Comparison of ENCODE assay signal across 24 cellular contexts in genomic region chr13:85557651-85558050, GRCh38.
"Had no signal": no experiment of that assay in that cellular context is flagged by ENCODE, and none has a peak within 500 bp of the region (broad histone marks: within the 10 kb centered on the region; RNA-seq: fewer than 3 reads in every experiment).

No MANE protein-coding gene starts in this region.

- H3K27me3 ChIP-seq: brain microvascular endothelial cell, pancreas, stomach, thyroid gland, upper lobe of left lung had no signal

- H3K4me1 Mint-ChIP-seq: activated CD4-positive, alpha-beta T cell treated with anti-CD3 and anti-CD28 coated beads, Interleukin-2, amount 10 ng/mL, durations not matched to agents 24 days and 14 days; activated naive CD4-positive, alpha-beta T cell treated with anti-CD3 and anti-CD28 coated beads, Interleukin-2, amount 10 ng/mL, durations not matched to agents 7 days and 5 days; naive B cell; stimulated activated naive B cell treated with anti-CD40 and anti-IgM and Interleukin-4, amounts not matched to agents 10 μg/mL and 1 μg/mL and 100 μg/mL, for 72 hours had no signal

- H3K4me3 ChIP-seq: left ventricle myocardium inferior, pancreas, prostate gland, stomach, thyroid gland, upper lobe of left lung had no signal

- DNase-seq: activated CD4-positive, alpha-beta memory T cell treated with anti-CD3 and anti-CD28 coated beads for 36 hours; activated CD4-positive, alpha-beta T cell treated with anti-CD3 and anti-CD28 coated beads, Interleukin-2, amount 10 ng/mL, durations not matched to agents 24 days and 14 days; activated CD4-positive, CD25-positive, alpha-beta regulatory T cell treated with anti-CD3 and anti-CD28 coated beads, Interleukin-2, amount 50 U/mL, for 72 hours; activated CD8-positive, alpha-beta memory T cell treated with anti-CD3 and anti-CD28 coated beads, Interleukin-2, amount 50 U/mL, for 4 hours; activated effector memory CD4-positive, alpha-beta T cell treated with anti-CD3 and anti-CD28 coated beads, Interleukin-2, amount 50 U/mL, for 16 hours; activated naive CD4-positive, alpha-beta T cell treated with anti-CD3 and anti-CD28 coated beads, Interleukin-2, amount 10 ng/mL, durations not matched to agents 7 days and 5 days; activated T-cell treated with anti-CD3 and anti-CD28 coated beads, Interleukin-2, amount 50 U/mL, for 1 hour; amniotic stem cell; brain microvascular endothelial cell; cortex of kidney; effector memory CD8-positive, alpha-beta T cell; left ventricle myocardium inferior; naive B cell; nucleus accumbens; pancreas; retina; stimulated activated CD4-positive, alpha-beta T cell treated with anti-CD3 and anti-CD28 coated beads, Interleukin-15, amount 100 ng/mL, for 24 hours; stimulated activated CD4-positive, alpha-beta T cell treated with anti-CD3 and anti-CD28 coated beads, Interleukin-2, amount 100 ng/mL, for 24 hours; stimulated activated naive B cell treated with anti-CD40 and anti-IgM and Interleukin-4, amounts not matched to agents 10 μg/mL and 1 μg/mL and 100 μg/mL, for 72 hours; stomach; thyroid gland; upper lobe of left lung had no signal

- H3K27me3 Mint-ChIP-seq: activated CD4-positive, alpha-beta memory T cell treated with anti-CD3 and anti-CD28 coated beads for 36 hours; activated CD4-positive, alpha-beta T cell treated with anti-CD3 and anti-CD28 coated beads, Interleukin-2, amount 10 ng/mL, durations not matched to agents 24 days and 14 days; activated naive CD4-positive, alpha-beta T cell treated with anti-CD3 and anti-CD28 coated beads, Interleukin-2, amount 10 ng/mL, durations not matched to agents 7 days and 5 days; effector memory CD8-positive, alpha-beta T cell; naive B cell; stimulated activated naive B cell treated with anti-CD40 and anti-IgM and Interleukin-4, amounts not matched to agents 10 μg/mL and 1 μg/mL and 100 μg/mL, for 72 hours had no signal

- H3K4me1 ChIP-seq: left ventricle myocardium inferior, pancreas, prostate gland, stomach, thyroid gland, upper lobe of left lung had no signal

- H3K4me3 Mint-ChIP-seq: activated CD4-positive, alpha-beta memory T cell treated with anti-CD3 and anti-CD28 coated beads for 36 hours; activated CD4-positive, alpha-beta T cell treated with anti-CD3 and anti-CD28 coated beads, Interleukin-2, amount 10 ng/mL, durations not matched to agents 24 days and 14 days; activated naive CD4-positive, alpha-beta T cell treated with anti-CD3 and anti-CD28 coated beads, Interleukin-2, amount 10 ng/mL, durations not matched to agents 7 days and 5 days; activated T-helper 1 cell treated with anti-CD3 and anti-CD28 coated beads, Interleukin-12 subunit alpha, Interleukin-12 subunit beta, Interleukin-2, Interleukin-4 antibody, amounts not matched to agents 30 ng/mL and 10 ng/mL and 1 ng/mL, durations not matched to agents 14 hours and 24 hours and 36 hours; effector memory CD8-positive, alpha-beta T cell; naive B cell; stimulated activated naive B cell treated with anti-CD40 and anti-IgM and Interleukin-4, amounts not matched to agents 10 μg/mL and 1 μg/mL and 100 μg/mL, for 72 hours had no signal

- H3K27ac ChIP-seq: brain microvascular endothelial cell, left ventricle myocardium inferior, pancreas, prostate gland, stomach, thyroid gland, upper lobe of left lung had no signal

- H3K36me3 Mint-ChIP-seq: activated CD4-positive, alpha-beta memory T cell treated with anti-CD3 and anti-CD28 coated beads for 36 hours; activated naive CD4-positive, alpha-beta T cell treated with anti-CD3 and anti-CD28 coated beads, Interleukin-2, amount 10 ng/mL, durations not matched to agents 7 days and 5 days; naive B cell; stimulated activated naive B cell treated with anti-CD40 and anti-IgM and Interleukin-4, amounts not matched to agents 10 μg/mL and 1 μg/mL and 100 μg/mL, for 72 hours had no signal

- H3K27ac Mint-ChIP-seq: activated CD4-positive, alpha-beta memory T cell treated with anti-CD3 and anti-CD28 coated beads for 36 hours; activated CD4-positive, alpha-beta T cell treated with anti-CD3 and anti-CD28 coated beads, Interleukin-2, amount 10 ng/mL, durations not matched to agents 24 days and 14 days; activated naive CD4-positive, alpha-beta T cell treated with anti-CD3 and anti-CD28 coated beads, Interleukin-2, amount 10 ng/mL, durations not matched to agents 7 days and 5 days; activated T-helper 1 cell treated with anti-CD3 and anti-CD28 coated beads, Interleukin-12 subunit alpha, Interleukin-12 subunit beta, Interleukin-2, Interleukin-4 antibody, amounts not matched to agents 30 ng/mL and 10 ng/mL and 1 ng/mL, durations not matched to agents 14 hours and 24 hours and 36 hours; effector memory CD8-positive, alpha-beta T cell; naive B cell; stimulated activated naive B cell treated with anti-CD40 and anti-IgM and Interleukin-4, amounts not matched to agents 10 μg/mL and 1 μg/mL and 100 μg/mL, for 72 hours had no signal

- H3K9me3 ChIP-seq: left ventricle myocardium inferior, pancreas, prostate gland, stomach, thyroid gland, upper lobe of left lung had no signal

- H3K9me3 Mint-ChIP-seq: activated CD4-positive, alpha-beta memory T cell treated with anti-CD3 and anti-CD28 coated beads for 36 hours; activated CD4-positive, alpha-beta T cell treated with anti-CD3 and anti-CD28 coated beads, Interleukin-2, amount 10 ng/mL, durations not matched to agents 24 days and 14 days; activated naive CD4-positive, alpha-beta T cell treated with anti-CD3 and anti-CD28 coated beads, Interleukin-2, amount 10 ng/mL, durations not matched to agents 7 days and 5 days; activated T-helper 1 cell treated with anti-CD3 and anti-CD28 coated beads, Interleukin-12 subunit alpha, Interleukin-12 subunit beta, Interleukin-2, Interleukin-4 antibody, amounts not matched to agents 30 ng/mL and 10 ng/mL and 1 ng/mL, durations not matched to agents 14 hours and 24 hours and 36 hours; effector memory CD8-positive, alpha-beta T cell; naive B cell had no signal

- H3K36me3 ChIP-seq: brain microvascular endothelial cell, left ventricle myocardium inferior, pancreas, prostate gland, stomach, thyroid gland, upper lobe of left lung had no signal
